ENCODE assay signal across 23 cellular contexts in the genomic region with DNA sequence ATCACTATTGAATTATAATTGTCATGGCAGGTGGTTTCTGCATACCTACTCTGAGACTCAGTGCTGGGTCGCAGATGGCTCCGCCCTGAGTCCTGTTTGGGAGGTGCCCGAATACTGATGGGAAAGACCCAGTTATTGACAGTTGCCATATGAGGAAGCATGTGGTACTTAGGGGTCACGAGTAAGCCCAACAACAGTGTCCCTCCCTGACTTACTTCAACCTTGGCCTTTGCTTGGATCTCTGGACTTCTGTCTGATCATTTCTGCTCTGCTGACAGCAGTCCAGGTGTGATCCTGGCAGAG. TPM values are rescaled to one million over a fixed set of nuclear protein-coding genes. Genes with fewer than 3 reads are reported as not detected.
"Had no signal": no experiment of that assay in that cellular context is flagged by ENCODE, and none has a peak within 500 bp of the region (broad histone marks: within the 10 kb centered on the region; RNA-seq: fewer than 3 reads in every experiment).

No MANE protein-coding gene starts in this region.

- H3K4me3 Mint-ChIP-seq: memory B cell; mesothelial cell of epicardium; natural killer cell treated with Interleukin-12 subunit alpha and Interleukin-12 subunit beta and Interleukin-15 and Interleukin-18, amount 100 ng/mL, for 72 hours; neural progenitor cell had no signal

- H3K27ac Mint-ChIP-seq: memory B cell; mesothelial cell of epicardium; natural killer cell treated with Interleukin-12 subunit alpha and Interleukin-12 subunit beta and Interleukin-15 and Interleukin-18, amount 100 ng/mL, for 72 hours; neural progenitor cell had no signal

- H3K9me3 Mint-ChIP-seq: mesothelial cell of epicardium; natural killer cell treated with Interleukin-12 subunit alpha and Interleukin-12 subunit beta and Interleukin-15 and Interleukin-18, amount 100 ng/mL, for 72 hours; neural progenitor cell had no signal

- H3K27me3 ChIP-seq: colonic mucosa, neural progenitor cell, ovary, tibial artery had no signal

- H3K27me3 Mint-ChIP-seq: progenitor cell of endocrine pancreas had no signal

- DNase-seq: cerebellar nuclear complex; colonic mucosa; effector CD8-positive, alpha-beta T cell; foreskin melanocyte; head of caudate nucleus; hypothalamus; kidney glomerular epithelial cell; lower lobe of right lung; nucleus accumbens; ovary; stimulated activated CD4-positive, alpha-beta T cell treated with anti-CD3 and anti-CD28 coated beads, Interleukin-12 subunit alpha, Interleukin-12 subunit beta, amount 100 ng/mL, for 4 hours; stimulated activated naive CD4-positive, alpha-beta T cell had no signal

- H3K4me3 ChIP-seq: colonic mucosa, lower lobe of right lung, neural progenitor cell, ovary, tibial artery had no signal

- H3K4me1 ChIP-seq: colonic mucosa, neural progenitor cell had no signal

- H3K27ac ChIP-seq: colonic mucosa, lower lobe of right lung, neural progenitor cell, ovary, tibial artery had no signal

- H3K9me3 ChIP-seq: colonic mucosa, lower lobe of right lung, ovary, tibial artery had no signal

- ATAC-seq: left lobe of liver; lower lobe of right lung; natural killer cell treated with Interleukin-12 subunit alpha and Interleukin-12 subunit beta and Interleukin-15 and Interleukin-18, amount 100 ng/mL, for 72 hours; sciatic nerve had no signal

- H3K36me3 ChIP-seq: colonic mucosa, lower lobe of right lung, neural progenitor cell, ovary, tibial artery had no signal

RNA-seq across cellular contexts. Expression of gene NME9, which starts 35.6 kb away (rescaled TPM):
- total RNA-seq: colonic mucosa; dermis microvascular lymphatic vessel endothelial cell; left lobe of liver; myocyte; natural killer cell treated with Interleukin-12 subunit alpha and Interleukin-12 subunit beta and Interleukin-15 and Interleukin-18, amount 100 ng/mL, for 72 hours; skeletal muscle tissue had no signal
